17 cellular contexts compared by ENCODE assay signal in genomic region chr17:59483860-59484259, GRCh38.
DNase-seq lines count a peak whose midpoint lies in the region; ATAC-seq, FAIRE-seq and TF ChIP-seq lines count a peak whose summit lies in the region.
"Had no signal": no experiment of that assay in that cellular context is flagged by ENCODE, and none has a peak within 500 bp of the region (broad histone marks: within the 10 kb centered on the region; RNA-seq: fewer than 3 reads in every experiment).

No MANE protein-coding gene starts in this region.

- H3K9me3 Mint-ChIP-seq in activated naive CD8-positive, alpha-beta T cell treated with anti-CD3 and anti-CD28 coated beads, Interleukin-2, amount 10 ng/mL, durations not matched to agents 7 days and 5 days, result peaks cover 6% of the 10 kb centered on the region
- H3K9me3 Mint-ChIP-seq in activated naive CD8-positive, alpha-beta T cell treated with anti-CD3 and anti-CD28 coated beads, Interleukin-2, amount 50 U/mL, for 24 hours, result no peaks in the 10 kb centered on the region

- no peak overlapping the region for H2BK20ac ChIP-seq in H1 (ENCODE audit: low read length)

- no peaks in the 10 kb centered on the region for H3K79me1 ChIP-seq in H1 (ENCODE audit: low read depth, low read length)

- H3K79me2 ChIP-seq in Loucy (ENCODE audit: insufficient read depth, low read length) (no peaks in the 10 kb centered on the region), H1 (ENCODE audit: control insufficient read depth in 1 of 2, insufficient read depth in 2 of 2, low read length in 2 of 2) (no peaks in the 10 kb centered on the region)

- FAIRE-seq in H1 (lab: Jason Lieb, UNC) (no peak), urothelium cell line (lab: Jason Lieb, UNC) (peak; percentile 30), kidney (lab: Jason Lieb, UNC) (no peak)
- FAIRE-seq: A549 had no signal

- H3K27ac ChIP-seq in H1 (ENCODE audit: low read depth, low read length), result no peak overlapping the region
- H3K27ac ChIP-seq in kidney (ENCODE audit: low read depth in 2 of 2, low read length in 2 of 2), result no peak overlapping the region
- H3K27ac ChIP-seq: A549 had no signal

- CTCF ChIA-PET in H1 (lab: Charles Lee; ENCODE audit: partially characterized antibody), result interaction anchor here (1.1 kb wide), 1 partner anchor 38 kb away, joined by 4 read pairs; no protein-coding TSS in a partner anchor

- no peak overlapping the region for H3K4ac ChIP-seq in H1 (replicated peaks; ENCODE audit: insufficient read length, low read depth, low read length)

- H3K4me3 ChIP-seq in Loucy (ENCODE audit: low read length, poor library complexity, severe bottlenecking), result no peak overlapping the region
- no peak overlapping the region for H3K4me3 ChIP-seq in H1 (ENCODE audit: extremely low read depth in 1 of 4, insufficient read depth in 2 of 4, low read depth in 3 of 4, low read length in 4 of 4)
- H3K4me3 ChIP-seq in kidney (ENCODE audit: low read length in 2 of 2), result no peak overlapping the region
- H3K4me3 ChIP-seq: A549, HAP-1 had no signal

- H3K9me3 ChIP-seq in Loucy (ENCODE audit: insufficient read depth, low read depth, low read length) (no peaks in the 10 kb centered on the region), H1 (ENCODE audit: insufficient read depth in 2 of 2, low read depth in 1 of 2, low read length in 1 of 2) (no peaks in the 10 kb centered on the region), kidney (ENCODE audit: control insufficient read depth in 1 of 2, low read length in 2 of 2) (no peaks in the 10 kb centered on the region)
- H3K9me3 ChIP-seq: A549, HAP-1 had no signal

- intact Hi-C loops in kidney (cut with DNase I), result no loop called here

- POLR2A ChIA-PET in activated naive CD8-positive, alpha-beta T cell treated with anti-CD3 and anti-CD28 coated beads, Interleukin-2, amount 10 ng/mL, durations not matched to agents 7 days and 5 days (lab: Charles Lee), result interaction anchor here (0.6 to 0.9 kb wide), 5 partner anchors 16 to 282 kb away, joined by 4 to 6 read pairs (median 5); no protein-coding TSS in a partner anchor
- POLR2A ChIA-PET in H1 (lab: Charles Lee; ENCODE audit: partially characterized antibody), result no interaction called here

- no peaks in the 10 kb centered on the region for H4K20me1 ChIP-seq in Loucy (ENCODE audit: insufficient read depth, low read length, poor library complexity, severe bottlenecking)
- H4K20me1 ChIP-seq in H1 (replicated peaks in 1 of 2; ENCODE audit: control insufficient read depth in 1 of 2, insufficient read depth in 2 of 2, low read length in 2 of 2), result no peaks in the 10 kb centered on the region

- no peak for TF ChIP-seq POLR2A in H1 (IDR thresholded peaks at IDR 0.05; ENCODE audit: control extremely low read depth in 1 of 2, low read depth in 2 of 2, low read length in 2 of 2)

- no peak for TF ChIP-seq EP300 in H1 (IDR thresholded peaks at IDR 0.05; ENCODE audit: borderline replicate concordance in 1 of 2, low read depth in 2 of 2, low read length in 2 of 2)

- no peak overlapping the region for H2BK5ac ChIP-seq in H1 (ENCODE audit: low read depth, low read length)

- H2AK5ac ChIP-seq in H1 (ENCODE audit: low read depth, low read length), result no peak overlapping the region

- TF ChIP-seq RAD21 in H1 (IDR thresholded peaks at IDR 0.05 in 1 of 2, conservative IDR thresholded peaks at IDR 0.05 in 1 of 2; ENCODE audit: low read depth in 2 of 2, low read length in 2 of 2), result no peak

- H2AFZ ChIP-seq in Loucy (ENCODE audit: low read length), result 0 out of 2 replicates have a peak overlapping the region, but pooled peaks have one; percentile 7
- 0 out of 2 replicates have a peak overlapping the region, but pooled peaks have one; percentile 85 for H2AFZ ChIP-seq in H1 (ENCODE audit: low read length)

- H3K14ac ChIP-seq in H1 (ENCODE audit: insufficient read length), result no peak overlapping the region

- WGBS in H1 (ENCODE audit: extremely low coverage in 1 of 2, insufficient coverage in 1 of 2, insufficient read length in 1 of 2, insufficient replicate concordance in 2 of 2, low coverage in 1 of 2, low lambda C conversion rate in 2 of 2, missing lambda C conversion rate in 1 of 2), 2 experiments, result 92% methylated on average over 5 of the region's 5 CpGs; no CpG with 5 or more reads in 1 of the 2 experiments

- DNase-seq in activated naive CD8-positive, alpha-beta T cell treated with anti-CD3 and anti-CD28 coated beads, Interleukin-2, amount 10 ng/mL, durations not matched to agents 7 days and 5 days, result no peak
- no peak for DNase-seq in activated naive CD8-positive, alpha-beta T cell treated with anti-CD3 and anti-CD28 coated beads, Interleukin-2, amount 50 U/mL, for 24 hours
- DNase-seq in H1 (ENCODE audit: low read depth in 1 of 2, low spot score in 2 of 2) (no peak), urothelium cell line (ENCODE audit: low spot score) (no peak), kidney (no peak)
- DNase-seq: COR-L47, DMS153, KG1, NCI-H1092 treated with DMSO at 0.1 percent for 48 hours, NCI-H187, NCI-H446, NCI-H82 had no signal

- no peaks in the 10 kb centered on the region for H3K36me3 ChIP-seq in Loucy (ENCODE audit: insufficient read depth, low read length)
- no peaks in the 10 kb centered on the region for H3K36me3 ChIP-seq in H1 (ENCODE audit: control insufficient read depth in 2 of 4, insufficient read depth in 4 of 4, low read length in 3 of 4)
- no peaks in the 10 kb centered on the region for H3K36me3 ChIP-seq in kidney (ENCODE audit: control insufficient read depth in 1 of 2, insufficient read depth in 2 of 2, low read length in 2 of 2)
- H3K36me3 ChIP-seq: HAP-1 had no signal

- H3K18ac ChIP-seq in H1 (ENCODE audit: extremely low read depth, low read length), result no peak overlapping the region

- peak overlapping the region; percentile 2 for H3K27ac Mint-ChIP-seq in activated naive CD8-positive, alpha-beta T cell treated with anti-CD3 and anti-CD28 coated beads, Interleukin-2, amount 10 ng/mL, durations not matched to agents 7 days and 5 days
- no peak overlapping the region for H3K27ac Mint-ChIP-seq in activated naive CD8-positive, alpha-beta T cell treated with anti-CD3 and anti-CD28 coated beads, Interleukin-2, amount 50 U/mL, for 24 hours

- no peak overlapping the region for H4K8ac ChIP-seq in H1 (ENCODE audit: extremely low read depth, insufficient read depth, low read length)

- H3K9ac ChIP-seq in Loucy (ENCODE audit: low read depth, low read length, poor library complexity, severe bottlenecking) (no peak overlapping the region), H1 (replicated peaks in 1 of 4; ENCODE audit: extremely low read depth in 1 of 4, low read depth in 3 of 4, low read length in 3 of 4) (no peak overlapping the region), kidney (ENCODE audit: low read length in 2 of 2) (no peak overlapping the region)

- peaks cover 33% of the 10 kb centered on the region for H3K27me3 Mint-ChIP-seq in activated naive CD8-positive, alpha-beta T cell treated with anti-CD3 and anti-CD28 coated beads, Interleukin-2, amount 10 ng/mL, durations not matched to agents 7 days and 5 days
- H3K27me3 Mint-ChIP-seq in activated naive CD8-positive, alpha-beta T cell treated with anti-CD3 and anti-CD28 coated beads, Interleukin-2, amount 50 U/mL, for 24 hours, result peaks cover 4% of the 10 kb centered on the region

- no peak overlapping the region for H4K5ac ChIP-seq in H1 (ENCODE audit: insufficient read length, low read depth, low read length)

- H2BK15ac ChIP-seq in H1 (ENCODE audit: low read length), result no peak overlapping the region

- H3F3A ChIP-seq in Loucy (ENCODE audit: low read depth), result no peaks in the 10 kb centered on the region

- H3K23ac ChIP-seq in H1 (ENCODE audit: insufficient read length), result no peak overlapping the region

- no peak for ATAC-seq in activated naive CD8-positive, alpha-beta T cell treated with anti-CD3 and anti-CD28 coated beads, Interleukin-2, amount 10 ng/mL, durations not matched to agents 7 days and 5 days (ENCODE audit: low read depth)
- no peak for ATAC-seq in activated naive CD8-positive, alpha-beta T cell treated with anti-CD3 and anti-CD28 coated beads, Interleukin-2, amount 50 U/mL, for 24 hours
- no peak for ATAC-seq in HG03469 (IDR thresholded peaks at IDR 0.05; ENCODE audit: unreplicated experiment)
- ATAC-seq: A549 had no signal

- H3K4me2 ChIP-seq in Loucy (ENCODE audit: low read depth, low read length, poor library complexity, severe bottlenecking) (peak overlapping the region; percentile 39), H1 (ENCODE audit: insufficient read depth in 1 of 2, low read depth in 2 of 2, low read length in 2 of 2) (no peak overlapping the region)
- H3K4me2 ChIP-seq: A549 had no signal

- no peak overlapping the region for H4K91ac ChIP-seq in H1 (replicated peaks; ENCODE audit: insufficient read length, low read length)

- H3K4me1 ChIP-seq in Loucy (ENCODE audit: insufficient read depth, low read length, poor library complexity, severe bottlenecking) (peaks cover 9% of the 10 kb centered on the region), H1 (replicated peaks in 1 of 4; ENCODE audit: control insufficient read depth in 3 of 4, insufficient read depth in 4 of 4, low read length in 3 of 4) (no peaks in the 10 kb centered on the region), kidney (ENCODE audit: control insufficient read depth in 1 of 2, insufficient read depth in 1 of 2, low read depth in 1 of 2, low read length in 2 of 2) (no peaks in the 10 kb centered on the region)
- H3K4me1 ChIP-seq: A549, HAP-1 had no signal

- H3K56ac ChIP-seq in H1 (replicated peaks; ENCODE audit: insufficient read length, low read depth, low read length), result no peak overlapping the region

- H2BK12ac ChIP-seq in H1 (ENCODE audit: low read depth, low read length), result no peak overlapping the region

- TF ChIP-seq CTCF in Loucy (conservative IDR thresholded peaks at IDR 0.05; ENCODE audit: low read length) (no peak), H1 (IDR thresholded peaks at IDR 0.05; ENCODE audit: control extremely low read depth in 1 of 3, insufficient read depth in 1 of 3, low read depth in 1 of 3, low read length in 3 of 3) (no peak), kidney (IDR thresholded peaks at IDR 0.05; ENCODE audit: borderline replicate concordance, extremely low read depth, insufficient read depth) (no peak)

- H3K9me2 ChIP-seq in Loucy (replicated peaks; ENCODE audit: low read depth, low read length), result no peaks in the 10 kb centered on the region

- peaks cover 5% of the 10 kb centered on the region for H3K4me1 Mint-ChIP-seq in activated naive CD8-positive, alpha-beta T cell treated with anti-CD3 and anti-CD28 coated beads, Interleukin-2, amount 10 ng/mL, durations not matched to agents 7 days and 5 days
- peaks cover 4% of the 10 kb centered on the region for H3K4me1 Mint-ChIP-seq in activated naive CD8-positive, alpha-beta T cell treated with anti-CD3 and anti-CD28 coated beads, Interleukin-2, amount 50 U/mL, for 24 hours

- no peak overlapping the region for H2BK120ac ChIP-seq in H1 (replicated peaks; ENCODE audit: low read depth, low read length)

- H3K36me3 Mint-ChIP-seq in activated naive CD8-positive, alpha-beta T cell treated with anti-CD3 and anti-CD28 coated beads, Interleukin-2, amount 10 ng/mL, durations not matched to agents 7 days and 5 days, result peaks cover 8% of the 10 kb centered on the region
- H3K36me3 Mint-ChIP-seq in activated naive CD8-positive, alpha-beta T cell treated with anti-CD3 and anti-CD28 coated beads, Interleukin-2, amount 50 U/mL, for 24 hours (ENCODE audit: low read depth), result no peaks in the 10 kb centered on the region
- H3K36me3 Mint-ChIP-seq: CD14-positive monocyte had no signal

- H3K4me3 Mint-ChIP-seq in activated naive CD8-positive, alpha-beta T cell treated with anti-CD3 and anti-CD28 coated beads, Interleukin-2, amount 10 ng/mL, durations not matched to agents 7 days and 5 days, result peak overlapping the region; percentile 39
- H3K4me3 Mint-ChIP-seq in activated naive CD8-positive, alpha-beta T cell treated with anti-CD3 and anti-CD28 coated beads, Interleukin-2, amount 50 U/mL, for 24 hours, result no peak overlapping the region

- H3K27me3 ChIP-seq in Loucy (ENCODE audit: insufficient read depth, low read length, poor library complexity, severe bottlenecking), result no peaks in the 10 kb centered on the region
- H3K27me3 ChIP-seq in H1 (replicated peaks in 1 of 4; ENCODE audit: control insufficient read depth in 3 of 4, extremely low read depth in 1 of 4, insufficient read depth in 3 of 4, low read length in 3 of 4), result no peaks in the 10 kb centered on the region

- no peaks in the 10 kb centered on the region for H3K23me2 ChIP-seq in H1 (ENCODE audit: low read depth, low read length)
